In genomic region chr6:146635174-146635573, GRCh38 we compare ENCODE assay signal across 33 cellular contexts. TPM values are rescaled to one million over a fixed set of nuclear protein-coding genes. Genes with fewer than 3 reads are reported as not detected.
"Had no signal": no experiment of that assay in that cellular context is flagged by ENCODE, and none has a peak within 500 bp of the region (broad histone marks: within the 10 kb centered on the region; RNA-seq: fewer than 3 reads in every experiment).

No MANE protein-coding gene starts in this region.

- DNase-seq: activated CD4-positive, alpha-beta memory T cell treated with anti-CD3 and anti-CD28 coated beads, Interleukin-2, amount 10 ng/mL, durations not matched to agents 7 days and 5 days; activated CD4-positive, alpha-beta T cell treated with anti-CD3 and anti-CD28 coated beads for 1 hour; activated CD4-positive, alpha-beta T cell treated with anti-CD3 and anti-CD28 coated beads for 36 hours; activated CD4-positive, alpha-beta T cell treated with anti-CD3 and anti-CD28 coated beads for 48 hours; activated CD4-positive, alpha-beta T cell treated with anti-CD3 and anti-CD28 coated beads, Interleukin-2, amount 10 ng/mL, durations not matched to agents 7 days and 5 days; activated CD4-positive, alpha-beta T cell treated with anti-CD3 and anti-CD28 coated beads, Interleukin-2, amount 50 U/mL, for 48 hours; activated CD4-positive, CD25-positive, alpha-beta regulatory T cell; activated CD8-positive, alpha-beta memory T cell treated with anti-CD3 and anti-CD28 coated beads for 24 hours; activated CD8-positive, alpha-beta memory T cell treated with anti-CD3 and anti-CD28 coated beads, Interleukin-2, amount 10 ng/mL, durations not matched to agents 7 days and 5 days; activated CD8-positive, alpha-beta memory T cell treated with anti-CD3 and anti-CD28 coated beads, Interleukin-2, amount 50 U/mL, for 48 hours; activated CD8-positive, alpha-beta T cell treated with anti-CD3 and anti-CD28 coated beads, Interleukin-2, amount 10 ng/mL, durations not matched to agents 7 days and 5 days; activated effector memory CD4-positive, alpha-beta T cell treated with Interleukin-2 at 50 U/mL for 16 hours; activated gamma-delta T cell; activated naive CD4-positive, alpha-beta T cell; activated naive CD4-positive, alpha-beta T cell treated with anti-CD3 and anti-CD28 coated beads for 36 hours; activated naive CD4-positive, alpha-beta T cell treated with anti-CD3 and anti-CD28 coated beads, Interleukin-2, amount 50 U/mL, for 16 hours; activated naive CD8-positive, alpha-beta T cell treated with anti-CD3 and anti-CD28 coated beads for 36 hours; activated T-cell treated with anti-CD3 and anti-CD28 coated beads, Interleukin-2, amount 50 U/mL, for 24 hours; activated T-cell treated with anti-CD3 and anti-CD28 coated beads, Interleukin-2, amount 50 U/mL, for 48 hours; adrenal gland; amniotic stem cell; aorta; body of pancreas; brain microvascular endothelial cell; central memory CD4-positive, alpha-beta T cell; T-helper 1 cell; T-helper 2 cell; T-helper 9 cell; WERI-Rb-1 had no signal

- H3K9me3 ChIP-seq: adrenal gland, body of pancreas, breast epithelium had no signal

- H3K27ac ChIP-seq: adrenal gland, body of pancreas, brain microvascular endothelial cell, breast epithelium, WERI-Rb-1 had no signal

- H3K27me3 ChIP-seq: adrenal gland, body of pancreas, brain microvascular endothelial cell, breast epithelium had no signal

- ATAC-seq: activated CD4-positive, alpha-beta T cell treated with anti-CD3 and anti-CD28 coated beads for 36 hours; activated CD4-positive, CD25-positive, alpha-beta regulatory T cell treated with anti-CD3 and anti-CD28 coated beads, Interleukin-2, amount 50 U/mL, for 24 hours; activated CD8-positive, alpha-beta memory T cell treated with anti-CD3 and anti-CD28 coated beads, Interleukin-2, amount 10 ng/mL, durations not matched to agents 7 days and 5 days; activated CD8-positive, alpha-beta T cell treated with anti-CD3 and anti-CD28 coated beads, Interleukin-2, amount 10 ng/mL, durations not matched to agents 7 days and 5 days; activated naive CD4-positive, alpha-beta T cell treated with anti-CD3 and anti-CD28 coated beads, Interleukin-2, amount 50 U/mL, for 72 hours; body of pancreas; WTC11 had no signal

- H3K36me3 ChIP-seq: adrenal gland, brain microvascular endothelial cell, breast epithelium, WERI-Rb-1 had no signal

- H3K4me1 ChIP-seq: adrenal gland, body of pancreas, breast epithelium had no signal

- H3K4me3 ChIP-seq: adrenal gland, body of pancreas, breast epithelium had no signal

RNA-seq across cellular contexts. Expression of gene ADGB, which starts 36.4 kb away (rescaled TPM):
- polyA plus RNA-seq: adrenal gland, aorta had no signal
